ENCODE assay signal across 3 cellular contexts in the genomic region with DNA sequence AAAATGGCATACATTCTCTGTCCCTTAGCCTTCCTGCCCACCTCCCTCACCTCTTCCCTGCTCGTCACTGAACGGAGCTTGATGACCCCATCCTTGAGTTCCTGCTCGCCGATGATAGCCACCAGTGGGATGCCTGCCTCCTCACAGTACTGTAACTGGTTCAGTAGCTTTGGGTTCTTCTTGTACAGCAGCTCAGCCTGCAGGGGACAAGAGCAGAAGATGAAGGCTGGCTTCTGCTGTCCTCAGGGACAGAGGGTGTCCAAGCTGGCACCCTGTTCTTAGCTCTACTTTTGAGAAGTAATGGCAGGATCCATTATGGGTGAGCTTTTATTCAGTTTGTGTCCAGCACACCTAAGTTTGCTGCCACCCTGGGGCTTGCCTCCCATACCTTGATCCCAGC.
TF ChIP-seq lines count a peak whose summit lies in the region.

No MANE protein-coding gene starts in this region.

TF ChIP-seq in GM12891, 5 proteins besides CTCF, POLR2A, EP300 and RAD21:
- TF ChIP-seq PAX5 (IDR thresholded peaks at IDR 0.05; ENCODE audit: insufficient read depth, low read length, severe bottlenecking) (no peak), TAF1 (IDR thresholded peaks at IDR 0.05; ENCODE audit: low read depth, low read length) (no peak), SPI1 (IDR thresholded peaks at IDR 0.05; ENCODE audit: low read depth, low read length) (no peak), POU2F2 (IDR thresholded peaks at IDR 0.05; ENCODE audit: low read depth, low read length) (no peak), POLR2AphosphoS5 (IDR thresholded peaks at IDR 0.05; ENCODE audit: low read depth, low read length) (no peak)

TF ChIP-seq in IMR-90, 13 proteins besides CTCF, POLR2A, EP300 and RAD21:
- TF ChIP-seq RFX5 (IDR thresholded peaks at IDR 0.05; ENCODE audit: low read depth, low read length) (no peak), USF2 (IDR thresholded peaks at IDR 0.05; ENCODE audit: low read depth, low read length) (no peak), SMC3 (IDR thresholded peaks at IDR 0.05; ENCODE audit: low read depth, low read length) (no peak), CHD1 (IDR thresholded peaks at IDR 0.05; ENCODE audit: low read depth, low read length) (no peak), BHLHE40 (IDR thresholded peaks at IDR 0.05; ENCODE audit: low read depth, low read length) (no peak), RCOR1 (IDR thresholded peaks at IDR 0.05; ENCODE audit: insufficient replicate concordance, low read length) (no peak), MAFK (IDR thresholded peaks at IDR 0.05; ENCODE audit: low read depth, low read length) (no peak), CEBPB (IDR thresholded peaks at IDR 0.05; ENCODE audit: low read depth, low read length) (no peak), FOS (IDR thresholded peaks at IDR 0.05; ENCODE audit: low read depth, low read length) (no peak), NFE2L2 (IDR thresholded peaks at IDR 0.05; ENCODE audit: low read depth, low read length) (no peak), MXI1 (IDR thresholded peaks at IDR 0.05; ENCODE audit: borderline replicate concordance, low read depth, low read length) (no peak), MAZ (IDR thresholded peaks at IDR 0.05; ENCODE audit: borderline replicate concordance, low read depth, low read length) (no peak)
- TF ChIP-seq, protein P1, sequence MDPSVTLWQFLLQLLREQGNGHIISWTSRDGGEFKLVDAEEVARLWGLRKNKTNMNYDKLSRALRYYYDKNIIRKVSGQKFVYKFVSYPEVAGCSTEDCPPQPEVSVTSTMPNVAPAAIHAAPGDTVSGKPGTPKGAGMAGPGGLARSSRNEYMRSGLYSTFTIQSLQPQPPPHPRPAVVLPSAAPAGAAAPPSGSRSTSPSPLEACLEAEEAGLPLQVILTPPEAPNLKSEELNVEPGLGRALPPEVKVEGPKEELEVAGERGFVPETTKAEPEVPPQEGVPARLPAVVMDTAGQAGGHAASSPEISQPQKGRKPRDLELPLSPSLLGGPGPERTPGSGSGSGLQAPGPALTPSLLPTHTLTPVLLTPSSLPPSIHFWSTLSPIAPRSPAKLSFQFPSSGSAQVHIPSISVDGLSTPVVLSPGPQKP (IDR thresholded peaks at IDR 0.05; ENCODE audit: borderline replicate concordance, low read depth, low read length), result no peak

TF ChIP-seq in GM12878, 131 proteins besides CTCF, POLR2A, EP300 and RAD21:
- no peak for TF ChIP-seq NR2F1 (conservative IDR thresholded peaks at IDR 0.05)
- TF ChIP-seq MTA2 (IDR thresholded peaks at IDR 0.05; ENCODE audit: low read depth), result no peak
- TF ChIP-seq, protein P2, sequence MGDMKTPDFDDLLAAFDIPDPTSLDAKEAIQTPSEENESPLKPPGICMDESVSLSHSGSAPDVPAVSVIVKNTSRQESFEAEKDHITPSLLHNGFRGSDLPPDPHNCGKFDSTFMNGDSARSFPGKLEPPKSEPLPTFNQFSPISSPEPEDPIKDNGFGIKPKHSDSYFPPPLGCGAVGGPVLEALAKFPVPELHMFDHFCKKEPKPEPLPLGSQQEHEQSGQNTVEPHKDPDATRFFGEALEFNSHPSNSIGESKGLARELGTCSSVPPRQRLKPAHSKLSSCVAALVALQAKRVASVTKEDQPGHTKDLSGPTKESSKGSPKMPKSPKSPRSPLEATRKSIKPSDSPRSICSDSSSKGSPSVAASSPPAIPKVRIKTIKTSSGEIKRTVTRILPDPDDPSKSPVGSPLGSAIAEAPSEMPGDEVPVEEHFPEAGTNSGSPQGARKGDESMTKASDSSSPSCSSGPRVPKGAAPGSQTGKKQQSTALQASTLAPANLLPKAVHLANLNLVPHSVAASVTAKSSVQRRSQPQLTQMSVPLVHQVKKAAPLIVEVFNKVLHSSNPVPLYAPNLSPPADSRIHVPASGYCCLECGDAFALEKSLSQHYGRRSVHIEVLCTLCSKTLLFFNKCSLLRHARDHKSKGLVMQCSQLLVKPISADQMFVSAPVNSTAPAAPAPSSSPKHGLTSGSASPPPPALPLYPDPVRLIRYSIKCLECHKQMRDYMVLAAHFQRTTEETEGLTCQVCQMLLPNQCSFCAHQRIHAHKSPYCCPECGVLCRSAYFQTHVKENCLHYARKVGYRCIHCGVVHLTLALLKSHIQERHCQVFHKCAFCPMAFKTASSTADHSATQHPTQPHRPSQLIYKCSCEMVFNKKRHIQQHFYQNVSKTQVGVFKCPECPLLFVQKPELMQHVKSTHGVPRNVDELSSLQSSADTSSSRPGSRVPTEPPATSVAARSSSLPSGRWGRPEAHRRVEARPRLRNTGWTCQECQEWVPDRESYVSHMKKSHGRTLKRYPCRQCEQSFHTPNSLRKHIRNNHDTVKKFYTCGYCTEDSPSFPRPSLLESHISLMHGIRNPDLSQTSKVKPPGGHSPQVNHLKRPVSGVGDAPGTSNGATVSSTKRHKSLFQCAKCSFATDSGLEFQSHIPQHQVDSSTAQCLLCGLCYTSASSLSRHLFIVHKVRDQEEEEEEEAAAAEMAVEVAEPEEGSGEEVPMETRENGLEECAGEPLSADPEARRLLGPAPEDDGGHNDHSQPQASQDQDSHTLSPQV (IDR thresholded peaks at IDR 0.05), result no peak
- TF ChIP-seq TCF3 (IDR thresholded peaks at IDR 0.05; ENCODE audit: borderline replicate concordance, insufficient read depth, low read depth, low read length), result no peak
- no peak for TF ChIP-seq TCF12 (IDR thresholded peaks at IDR 0.05; ENCODE audit: low read depth, low read length)
